In the genomic region with DNA sequence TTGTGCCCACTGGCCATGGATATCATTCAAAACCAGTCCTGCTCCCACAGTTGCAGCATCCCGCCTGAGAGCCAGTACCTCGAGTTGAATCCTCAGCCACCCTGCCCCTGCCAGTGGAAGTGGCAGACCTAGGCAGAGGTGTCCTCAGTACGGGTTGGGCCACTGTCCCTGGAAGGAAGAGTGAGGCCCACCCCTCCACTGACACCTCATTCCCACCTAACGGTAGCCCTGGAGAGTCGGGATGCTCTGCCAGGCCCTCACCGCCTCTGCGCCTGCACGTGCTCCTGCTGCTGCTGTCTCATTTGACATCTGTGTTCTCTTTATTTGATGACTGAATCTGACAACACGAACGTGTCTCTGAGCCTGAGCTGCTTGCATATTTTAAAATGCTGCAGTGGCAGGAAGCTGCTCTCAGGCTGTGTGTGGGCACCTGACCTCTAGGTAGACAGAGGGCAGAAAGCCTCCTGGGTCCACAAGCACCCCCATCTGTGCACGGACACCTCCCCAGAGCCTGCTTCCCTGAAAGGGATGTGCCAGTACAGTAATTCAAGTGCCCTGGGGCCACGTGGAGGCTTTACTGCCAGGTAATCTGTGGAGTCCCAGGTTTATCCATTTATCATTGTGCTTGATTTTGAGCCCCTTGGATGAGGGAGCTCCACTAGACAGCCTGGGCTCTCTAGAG, we compare ENCODE assay signal across 1 cellular context.
TF ChIP-seq lines count a peak whose summit lies in the region.

No MANE protein-coding gene starts in this region.

TF ChIP-seq in SK-N-SH, 30 proteins besides CTCF, POLR2A, EP300 and RAD21 (continued from another document):
- TF ChIP-seq, protein P1, sequence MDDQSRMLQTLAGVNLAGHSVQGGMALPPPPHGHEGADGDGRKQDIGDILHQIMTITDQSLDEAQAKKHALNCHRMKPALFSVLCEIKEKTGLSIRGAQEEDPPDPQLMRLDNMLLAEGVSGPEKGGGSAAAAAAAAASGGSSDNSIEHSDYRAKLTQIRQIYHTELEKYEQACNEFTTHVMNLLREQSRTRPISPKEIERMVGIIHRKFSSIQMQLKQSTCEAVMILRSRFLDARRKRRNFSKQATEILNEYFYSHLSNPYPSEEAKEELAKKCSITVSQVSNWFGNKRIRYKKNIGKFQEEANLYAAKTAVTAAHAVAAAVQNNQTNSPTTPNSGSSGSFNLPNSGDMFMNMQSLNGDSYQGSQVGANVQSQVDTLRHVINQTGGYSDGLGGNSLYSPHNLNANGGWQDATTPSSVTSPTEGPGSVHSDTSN (IDR thresholded peaks at IDR 0.05), result no peak
